ENCODE assay signal across 9 cellular contexts in genomic region chr7:36279251-36279925, GRCh38.
DNase-seq lines count a peak whose midpoint lies in the region; ATAC-seq, FAIRE-seq and TF ChIP-seq lines count a peak whose summit lies in the region.
"Had no signal": no experiment of that assay in that cellular context is flagged by ENCODE, and none has a peak within 500 bp of the region (broad histone marks: within the 10 kb centered on the region; RNA-seq: fewer than 3 reads in every experiment).

No MANE protein-coding gene starts in this region.

- TF ChIP-seq CTCF in GM10266 (IDR thresholded peaks at IDR 0.05; ENCODE audit: control insufficient read depth, insufficient read depth, low read depth, missing control alignments) (no peak), body of pancreas (IDR thresholded peaks at IDR 0.05) (no peak)

- 88 to 98% methylated on average over 8 to 9 of the region's 9 CpGs for WGBS in body of pancreas, 2 donors

- H3K27ac ChIP-seq in layer of hippocampus (ENCODE audit: low read depth, low read length) (peak overlapping the region; percentile 10), body of pancreas (peak overlapping the region in 2 of 4 donors; percentile 27 to 76)

- H3K9me3 ChIP-seq in body of pancreas: no peaks in the 10 kb centered on the region

- intact Hi-C loops in body of pancreas (cut with DNase I): no loop called here

- FAIRE-seq in HTR-8/SVneo (lab: Jason Lieb, UNC): no peak

- peak; percentile 76 for ATAC-seq in GM21390 (IDR thresholded peaks at IDR 0.05; ENCODE audit: unreplicated experiment)
- ATAC-seq in HG03520 (IDR thresholded peaks at IDR 0.05; ENCODE audit: unreplicated experiment): peak; percentile 87
- no peak for ATAC-seq in body of pancreas

- peak; percentile 23 for DNase-seq in GM10266 (ENCODE audit: extremely low spot score)
- DNase-seq in HTR-8/SVneo (ENCODE audit: insufficient read length, low spot score): no peak
- no peak for DNase-seq in HuH-7 (ENCODE audit: low spot score)
- no peak for DNase-seq in body of pancreas
- no peak for DNase-seq in DMS53 treated with DMSO at 0.1 percent for 48 hours (lab: John Stamatoyannopoulos, UW; ENCODE audit: unreplicated experiment)
- DNase-seq: nucleus accumbens had no signal

- peaks cover 61% of the 10 kb centered on the region for H3K4me1 ChIP-seq in body of pancreas

- H3K27me3 ChIP-seq in layer of hippocampus (ENCODE audit: control insufficient read depth, insufficient read depth, low read length) (no peaks in the 10 kb centered on the region), body of pancreas (no peaks in the 10 kb centered on the region)

- no peak overlapping the region for H3K4me3 ChIP-seq in body of pancreas

- no peaks in the 10 kb centered on the region for H3K36me3 ChIP-seq in body of pancreas (replicated peaks in 1 of 2; ENCODE audit: insufficient read depth in 1 of 2, low read depth in 2 of 2)

- TF ChIP-seq POLR2A in body of pancreas (IDR thresholded peaks at IDR 0.05): no peak
